In the genomic region with DNA sequence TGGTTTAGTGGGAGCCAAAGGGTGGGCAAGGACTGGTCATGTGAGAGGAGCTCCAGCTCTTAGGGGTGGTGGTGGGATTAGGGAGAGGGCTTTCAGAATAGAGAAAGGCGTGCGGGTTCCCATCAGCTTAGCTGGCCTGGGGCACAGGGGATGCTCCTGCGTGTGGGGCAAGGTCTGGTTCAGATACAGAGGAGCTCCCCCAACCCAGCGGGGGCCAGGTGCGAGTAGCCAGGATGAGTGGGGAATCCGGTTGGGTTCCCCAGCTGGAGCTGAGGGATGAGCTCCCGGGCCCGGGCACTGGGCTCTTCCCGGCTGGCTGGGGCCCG, we compare ENCODE assay signal across 9 cellular contexts. TPM values are rescaled to one million over a fixed set of nuclear protein-coding genes. Genes with fewer than 3 reads are reported as not detected.
DNase-seq lines count a peak whose midpoint lies in the region; ATAC-seq, FAIRE-seq and TF ChIP-seq lines count a peak whose summit lies in the region.
"Had no signal": no experiment of that assay in that cellular context is flagged by ENCODE, and none has a peak within 500 bp of the region (broad histone marks: within the 10 kb centered on the region; RNA-seq: fewer than 3 reads in every experiment).

No MANE protein-coding gene starts in this region.

- H3K9me3 ChIP-seq in BLaER1 treated with 17β-estradiol and CSF1 and Interleukin-3, amounts not matched to agents 10 nM and 100 nM (replicated peaks in 1 of 11): no peaks in the 10 kb centered on the region
- H3K9me3 ChIP-seq in kidney (ENCODE audit: control insufficient read depth in 1 of 2, low read length in 2 of 2): no peaks in the 10 kb centered on the region

- H3K9ac ChIP-seq in BLaER1 treated with 17β-estradiol and CSF1 and Interleukin-3, amounts not matched to agents 10 nM and 100 nM: peak overlapping the region; percentile 77 to 92 (median 86)
- peak overlapping the region; percentile 82 to 96 for H3K9ac ChIP-seq in kidney (ENCODE audit: low read length in 2 of 2)

- H3K4me1 Mint-ChIP-seq in activated T-helper 2 cell treated with anti-CD3 and anti-CD28 coated beads, Interferon-gamma antibody, Interleukin-2, Interleukin-4, amounts not matched to agents 10 μg/mL and 5 μg/mL and 100 μg/mL, durations not matched to agents 14 hours and 24 hours and 36 hours (ENCODE audit: low read depth): peaks cover 25% of the 10 kb centered on the region

- peak overlapping the region; percentile 47 to 85 (median 76); a peak in 21 of 22 replicates for H3K27ac ChIP-seq in BLaER1 treated with 17β-estradiol and CSF1 and Interleukin-3, amounts not matched to agents 10 nM and 100 nM
- peak overlapping the region; percentile 81 to 88 for H3K27ac ChIP-seq in kidney (ENCODE audit: low read depth in 2 of 2, low read length in 2 of 2)
- H3K27ac ChIP-seq in temporal lobe (ENCODE audit: low read depth, low read length): peak overlapping the region; percentile 69

- H3K36me3 Mint-ChIP-seq in activated T-helper 2 cell treated with anti-CD3 and anti-CD28 coated beads, Interferon-gamma antibody, Interleukin-2, Interleukin-4, amounts not matched to agents 10 μg/mL and 5 μg/mL and 100 μg/mL, durations not matched to agents 14 hours and 24 hours and 36 hours (ENCODE audit: low read depth): peaks cover 12% of the 10 kb centered on the region

- peaks cover 50 to 63% (median 59%) of the 10 kb centered on the region in 10 experiments for H3K4me1 ChIP-seq in BLaER1 treated with 17β-estradiol and CSF1 and Interleukin-3, amounts not matched to agents 10 nM and 100 nM
- H3K4me1 ChIP-seq in kidney (ENCODE audit: control insufficient read depth in 1 of 2, insufficient read depth in 1 of 2, low read depth in 1 of 2, low read length in 2 of 2): peaks cover 12 to 23% of the 10 kb centered on the region in 2 donors

- H3K4me3 Mint-ChIP-seq in activated T-helper 2 cell treated with anti-CD3 and anti-CD28 coated beads, Interferon-gamma antibody, Interleukin-2, Interleukin-4, amounts not matched to agents 10 μg/mL and 5 μg/mL and 100 μg/mL, durations not matched to agents 14 hours and 24 hours and 36 hours (ENCODE audit: low read depth): peak overlapping the region; percentile 92

- H3K9me3 Mint-ChIP-seq in activated T-helper 2 cell treated with anti-CD3 and anti-CD28 coated beads, Interferon-gamma antibody, Interleukin-2, Interleukin-4, amounts not matched to agents 10 μg/mL and 5 μg/mL and 100 μg/mL, durations not matched to agents 14 hours and 24 hours and 36 hours: no peaks in the 10 kb centered on the region

- DNase-seq in activated T-helper 2 cell treated with anti-CD3 and anti-CD28 coated beads, Interferon-gamma antibody, Interleukin-2, Interleukin-4, amounts not matched to agents 10 μg/mL and 5 μg/mL and 100 μg/mL, durations not matched to agents 14 hours and 24 hours and 36 hours (ENCODE audit: low spot score): no peak
- DNase-seq in kidney (no peak), GM03348 (ENCODE audit: low spot score) (no peak), NCI-H1092 treated with DMSO at 0.1 percent for 48 hours (lab: John Stamatoyannopoulos, UW) (no peak), NCI-H1092 (lab: John Stamatoyannopoulos, UW) (no peak)

- no peaks in the 10 kb centered on the region for H3K27me3 Mint-ChIP-seq in activated T-helper 2 cell treated with anti-CD3 and anti-CD28 coated beads, Interferon-gamma antibody, Interleukin-2, Interleukin-4, amounts not matched to agents 10 μg/mL and 5 μg/mL and 100 μg/mL, durations not matched to agents 14 hours and 24 hours and 36 hours (ENCODE audit: low read depth)

- H3K4me3 ChIP-seq in BLaER1 treated with 17β-estradiol and CSF1 and Interleukin-3, amounts not matched to agents 10 nM and 100 nM: peak overlapping the region; percentile 73 to 91 (median 84)
- H3K4me3 ChIP-seq in kidney (ENCODE audit: low read length in 2 of 2): peak overlapping the region; percentile 74 to 76

- no peaks in the 10 kb centered on the region for H3K27me3 ChIP-seq in BLaER1 treated with 17β-estradiol and CSF1 and Interleukin-3, amounts not matched to agents 10 nM and 100 nM

- no peaks in the 10 kb centered on the region for H4K20me1 ChIP-seq in BLaER1 treated with 17β-estradiol and CSF1 and Interleukin-3, amounts not matched to agents 10 nM and 100 nM

- intact Hi-C loops in activated T-helper 2 cell treated with anti-CD3 and anti-CD28 coated beads, Interferon-gamma antibody, Interleukin-2, Interleukin-4, amounts not matched to agents 10 μg/mL and 5 μg/mL and 100 μg/mL, durations not matched to agents 14 hours and 24 hours and 36 hours (cut with micrococcal nuclease): loop anchor here (2.0 kb wide), 2 partner anchors 30 to 66 kb away; no protein-coding TSS in a partner anchor
- intact Hi-C loops in kidney (cut with DNase I): no loop called here

- peak overlapping the region; percentile 68 for H3K27ac Mint-ChIP-seq in activated T-helper 2 cell treated with anti-CD3 and anti-CD28 coated beads, Interferon-gamma antibody, Interleukin-2, Interleukin-4, amounts not matched to agents 10 μg/mL and 5 μg/mL and 100 μg/mL, durations not matched to agents 14 hours and 24 hours and 36 hours

- FAIRE-seq in kidney (lab: Jason Lieb, UNC): no peak

- ATAC-seq in HG02798 (IDR thresholded peaks at IDR 0.05; ENCODE audit: poor library complexity, unreplicated experiment): peak; percentile 11

- no peak for TF ChIP-seq CTCF in kidney (IDR thresholded peaks at IDR 0.05; ENCODE audit: borderline replicate concordance, extremely low read depth, insufficient read depth)

- H3K4me2 ChIP-seq in BLaER1 treated with 17β-estradiol and CSF1 and Interleukin-3, amounts not matched to agents 10 nM and 100 nM: peak overlapping the region; percentile 89 to 100 (median 96)

- no peaks in the 10 kb centered on the region for H3K36me3 ChIP-seq in BLaER1 treated with 17β-estradiol and CSF1 and Interleukin-3, amounts not matched to agents 10 nM and 100 nM
- no peaks in the 10 kb centered on the region for H3K36me3 ChIP-seq in kidney (ENCODE audit: control insufficient read depth in 1 of 2, insufficient read depth in 2 of 2, low read length in 2 of 2)

RNA-seq across cellular contexts. Expression of gene TMEM134, which starts 0.6 kb away (rescaled TPM):
- total RNA-seq in activated T-helper 2 cell treated with anti-CD3 and anti-CD28 coated beads, Interferon-gamma antibody, Interleukin-2, Interleukin-4, amounts not matched to agents 10 μg/mL and 5 μg/mL and 100 μg/mL, durations not matched to agents 14 hours and 24 hours and 36 hours: 58.5 and 62.0 TPM in 2 replicates
- total RNA-seq in kidney: 65.5 TPM
- polyA plus RNA-seq in kidney (ENCODE audit: insufficient read depth, low read depth, low replicate concordance): 127 TPM
- 9.8 TPM for total RNA-seq in temporal lobe

RNA-seq across cellular contexts. Expression of gene CABP4, which starts 13.3 kb away (rescaled TPM):
- total RNA-seq in activated T-helper 2 cell treated with anti-CD3 and anti-CD28 coated beads, Interferon-gamma antibody, Interleukin-2, Interleukin-4, amounts not matched to agents 10 μg/mL and 5 μg/mL and 100 μg/mL, durations not matched to agents 14 hours and 24 hours and 36 hours: 0.73 and 1.0 TPM in 2 replicates
- total RNA-seq in kidney (3.1 TPM), temporal lobe (not detected)
- 0.49 TPM for polyA plus RNA-seq in kidney (ENCODE audit: insufficient read depth, low read depth, low replicate concordance)

RNA-seq across cellular contexts. Expression of gene AIP, which starts 14.4 kb away (rescaled TPM):
- 190 and 191 TPM in 2 replicates for total RNA-seq in activated T-helper 2 cell treated with anti-CD3 and anti-CD28 coated beads, Interferon-gamma antibody, Interleukin-2, Interleukin-4, amounts not matched to agents 10 μg/mL and 5 μg/mL and 100 μg/mL, durations not matched to agents 14 hours and 24 hours and 36 hours
- total RNA-seq in kidney (61.5 TPM), temporal lobe (49.4 TPM)
- 135 TPM for polyA plus RNA-seq in kidney (ENCODE audit: insufficient read depth, low read depth, low replicate concordance)

RNA-seq across cellular contexts. Expression of gene GPR152, which starts 15.9 kb away (rescaled TPM):
- total RNA-seq in activated T-helper 2 cell treated with anti-CD3 and anti-CD28 coated beads, Interferon-gamma antibody, Interleukin-2, Interleukin-4, amounts not matched to agents 10 μg/mL and 5 μg/mL and 100 μg/mL, durations not matched to agents 14 hours and 24 hours and 36 hours: not detected in 2 replicates
- total RNA-seq in kidney: not detected
- polyA plus RNA-seq in kidney (ENCODE audit: insufficient read depth, low read depth, low replicate concordance): not detected
- total RNA-seq in temporal lobe: not detected
- total RNA-seq: myocyte had no signal

RNA-seq across cellular contexts. Expression of gene CORO1B, which starts 25.2 kb away (rescaled TPM):
- 177 and 186 TPM in 2 replicates for total RNA-seq in activated T-helper 2 cell treated with anti-CD3 and anti-CD28 coated beads, Interferon-gamma antibody, Interleukin-2, Interleukin-4, amounts not matched to agents 10 μg/mL and 5 μg/mL and 100 μg/mL, durations not matched to agents 14 hours and 24 hours and 36 hours
- total RNA-seq in kidney (121 TPM), temporal lobe (19.2 TPM)
- polyA plus RNA-seq in kidney (ENCODE audit: insufficient read depth, low read depth, low replicate concordance): 67.2 TPM
